ENCODE assay signal across 1 cellular context in genomic region chr10:43137971-43138756, GRCh38.
TF ChIP-seq lines count a peak whose summit lies in the region.

A gene with protein sequence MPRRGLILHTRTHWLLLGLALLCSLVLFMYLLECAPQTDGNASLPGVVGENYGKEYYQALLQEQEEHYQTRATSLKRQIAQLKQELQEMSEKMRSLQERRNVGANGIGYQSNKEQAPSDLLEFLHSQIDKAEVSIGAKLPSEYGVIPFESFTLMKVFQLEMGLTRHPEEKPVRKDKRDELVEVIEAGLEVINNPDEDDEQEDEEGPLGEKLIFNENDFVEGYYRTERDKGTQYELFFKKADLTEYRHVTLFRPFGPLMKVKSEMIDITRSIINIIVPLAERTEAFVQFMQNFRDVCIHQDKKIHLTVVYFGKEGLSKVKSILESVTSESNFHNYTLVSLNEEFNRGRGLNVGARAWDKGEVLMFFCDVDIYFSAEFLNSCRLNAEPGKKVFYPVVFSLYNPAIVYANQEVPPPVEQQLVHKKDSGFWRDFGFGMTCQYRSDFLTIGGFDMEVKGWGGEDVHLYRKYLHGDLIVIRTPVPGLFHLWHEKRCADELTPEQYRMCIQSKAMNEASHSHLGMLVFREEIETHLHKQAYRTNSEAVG (plus strand): TSS chr10:43138445. CDS start chr10:43155150, 16,705 bp downstream.

TF ChIP-seq in K562, 482 proteins besides CTCF, POLR2A, EP300 and RAD21 (continued from another document and continues in another):
- TF ChIP-seq PCBP2 (IDR thresholded peaks at IDR 0.05; ENCODE audit: low read depth, low read length, poor library complexity, severe bottlenecking): no peak
- TF ChIP-seq POLR3G (IDR thresholded peaks at IDR 0.05; ENCODE audit: extremely low read depth, insufficient read length, insufficient replicate concordance): no peak
- no peak for TF ChIP-seq NFYB (IDR thresholded peaks at IDR 0.05; ENCODE audit: extremely low read depth, insufficient read length)
- no peak for TF ChIP-seq NFRKB (IDR thresholded peaks at IDR 0.05; ENCODE audit: low read depth)
- TF ChIP-seq POLR2AphosphoS2 (IDR thresholded peaks at IDR 0.05; ENCODE audit: low read length): no peak
- TF ChIP-seq, protein P1, sequence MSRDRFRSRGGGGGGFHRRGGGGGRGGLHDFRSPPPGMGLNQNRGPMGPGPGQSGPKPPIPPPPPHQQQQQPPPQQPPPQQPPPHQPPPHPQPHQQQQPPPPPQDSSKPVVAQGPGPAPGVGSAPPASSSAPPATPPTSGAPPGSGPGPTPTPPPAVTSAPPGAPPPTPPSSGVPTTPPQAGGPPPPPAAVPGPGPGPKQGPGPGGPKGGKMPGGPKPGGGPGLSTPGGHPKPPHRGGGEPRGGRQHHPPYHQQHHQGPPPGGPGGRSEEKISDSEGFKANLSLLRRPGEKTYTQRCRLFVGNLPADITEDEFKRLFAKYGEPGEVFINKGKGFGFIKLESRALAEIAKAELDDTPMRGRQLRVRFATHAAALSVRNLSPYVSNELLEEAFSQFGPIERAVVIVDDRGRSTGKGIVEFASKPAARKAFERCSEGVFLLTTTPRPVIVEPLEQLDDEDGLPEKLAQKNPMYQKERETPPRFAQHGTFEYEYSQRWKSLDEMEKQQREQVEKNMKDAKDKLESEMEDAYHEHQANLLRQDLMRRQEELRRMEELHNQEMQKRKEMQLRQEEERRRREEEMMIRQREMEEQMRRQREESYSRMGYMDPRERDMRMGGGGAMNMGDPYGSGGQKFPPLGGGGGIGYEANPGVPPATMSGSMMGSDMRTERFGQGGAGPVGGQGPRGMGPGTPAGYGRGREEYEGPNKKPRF (IDR thresholded peaks at IDR 0.05; ENCODE audit: low read depth, low read length): no peak
- TF ChIP-seq NEUROD1 (IDR thresholded peaks at IDR 0.05; ENCODE audit: borderline replicate concordance, low read depth, low read length, partially characterized antibody): peak; percentile 10
- peak; percentile 65; the same call in 1 of the 2 replicates for TF ChIP-seq KLF1 (tag; IDR thresholded peaks at IDR 0.05)
- no peak for TF ChIP-seq ARID1B (IDR thresholded peaks at IDR 0.05)
- no peak for TF ChIP-seq ZNF696 (CRISPR knock-in tag; conservative IDR thresholded peaks at IDR 0.05)
- TF ChIP-seq ZFP36 (IDR thresholded peaks at IDR 0.05; ENCODE audit: low read depth, low read length, partially characterized antibody): no peak
- no peak for TF ChIP-seq ARHGAP35 (IDR thresholded peaks at IDR 0.05; ENCODE audit: partially characterized antibody)
- TF ChIP-seq PYGO2 (tag; IDR thresholded peaks at IDR 0.05): no peak
- no peak for TF ChIP-seq SRSF3 (IDR thresholded peaks at IDR 0.05; ENCODE audit: insufficient read depth, low read length)
- no peak for TF ChIP-seq MYNN (IDR thresholded peaks at IDR 0.05)
- no peak for TF ChIP-seq MYNN (CRISPR knock-in tag; IDR thresholded peaks at IDR 0.05)
- no peak for TF ChIP-seq ZZZ3 (IDR thresholded peaks at IDR 0.05)
- no peak for TF ChIP-seq IFI16 (CRISPR knock-in tag; IDR thresholded peaks at IDR 0.05)
- TF ChIP-seq MITF (IDR thresholded peaks at IDR 0.05): no peak
- no peak for TF ChIP-seq TSC22D4 (tag; IDR thresholded peaks at IDR 0.05)
- TF ChIP-seq, protein P2, sequence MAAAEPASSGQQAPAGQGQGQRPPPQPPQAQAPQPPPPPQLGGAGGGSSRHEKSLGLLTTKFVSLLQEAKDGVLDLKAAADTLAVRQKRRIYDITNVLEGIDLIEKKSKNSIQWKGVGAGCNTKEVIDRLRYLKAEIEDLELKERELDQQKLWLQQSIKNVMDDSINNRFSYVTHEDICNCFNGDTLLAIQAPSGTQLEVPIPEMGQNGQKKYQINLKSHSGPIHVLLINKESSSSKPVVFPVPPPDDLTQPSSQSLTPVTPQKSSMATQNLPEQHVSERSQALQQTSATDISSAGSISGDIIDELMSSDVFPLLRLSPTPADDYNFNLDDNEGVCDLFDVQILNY (CRISPR knock-in tag; IDR thresholded peaks at IDR 0.05): no peak
- no peak for TF ChIP-seq POLR3A (IDR thresholded peaks at IDR 0.05; ENCODE audit: borderline replicate concordance, extremely low read depth, insufficient read depth, insufficient read length)
- TF ChIP-seq ZBTB33 (CRISPR knock-in tag; IDR thresholded peaks at IDR 0.05): 0 out of 2 replicates have a peak, but pooled peaks have one; percentile 9
- no peak for TF ChIP-seq SAFB2 (IDR thresholded peaks at IDR 0.05; ENCODE audit: borderline replicate concordance, low read depth, low read length, severe bottlenecking)
- TF ChIP-seq ZNF239 (CRISPR knock-in tag; IDR thresholded peaks at IDR 0.05): no peak
- TF ChIP-seq, protein P3, sequence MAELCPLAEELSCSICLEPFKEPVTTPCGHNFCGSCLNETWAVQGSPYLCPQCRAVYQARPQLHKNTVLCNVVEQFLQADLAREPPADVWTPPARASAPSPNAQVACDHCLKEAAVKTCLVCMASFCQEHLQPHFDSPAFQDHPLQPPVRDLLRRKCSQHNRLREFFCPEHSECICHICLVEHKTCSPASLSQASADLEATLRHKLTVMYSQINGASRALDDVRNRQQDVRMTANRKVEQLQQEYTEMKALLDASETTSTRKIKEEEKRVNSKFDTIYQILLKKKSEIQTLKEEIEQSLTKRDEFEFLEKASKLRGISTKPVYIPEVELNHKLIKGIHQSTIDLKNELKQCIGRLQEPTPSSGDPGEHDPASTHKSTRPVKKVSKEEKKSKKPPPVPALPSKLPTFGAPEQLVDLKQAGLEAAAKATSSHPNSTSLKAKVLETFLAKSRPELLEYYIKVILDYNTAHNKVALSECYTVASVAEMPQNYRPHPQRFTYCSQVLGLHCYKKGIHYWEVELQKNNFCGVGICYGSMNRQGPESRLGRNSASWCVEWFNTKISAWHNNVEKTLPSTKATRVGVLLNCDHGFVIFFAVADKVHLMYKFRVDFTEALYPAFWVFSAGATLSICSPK (IDR thresholded peaks at IDR 0.05; ENCODE audit: borderline replicate concordance): no peak
- TF ChIP-seq SNRNP70 (optimal IDR thresholded peaks at IDR 0.05; ENCODE audit: low read depth, low read length): no peak
- TF ChIP-seq PML (IDR thresholded peaks at IDR 0.05; ENCODE audit: low read length): no peak
- no peak for TF ChIP-seq ZNF449 (CRISPR knock-in tag; IDR thresholded peaks at IDR 0.05)
- TF ChIP-seq KDM1A (IDR thresholded peaks at IDR 0.05): 0 out of 4 replicates have a peak, but pooled peaks of 1 of the 2 experiments have one; percentile 16
- no peak for TF ChIP-seq HMGXB4 (CRISPR knock-in tag; IDR thresholded peaks at IDR 0.05)
- TF ChIP-seq BRD4 (IDR thresholded peaks at IDR 0.05): no peak
- no peak for TF ChIP-seq SPI1 (IDR thresholded peaks at IDR 0.05; ENCODE audit: borderline replicate concordance, low read depth, low read length)
- no peak for TF ChIP-seq PHF21A (IDR thresholded peaks at IDR 0.05; ENCODE audit: borderline replicate concordance, low read depth)
- TF ChIP-seq, protein P4, sequence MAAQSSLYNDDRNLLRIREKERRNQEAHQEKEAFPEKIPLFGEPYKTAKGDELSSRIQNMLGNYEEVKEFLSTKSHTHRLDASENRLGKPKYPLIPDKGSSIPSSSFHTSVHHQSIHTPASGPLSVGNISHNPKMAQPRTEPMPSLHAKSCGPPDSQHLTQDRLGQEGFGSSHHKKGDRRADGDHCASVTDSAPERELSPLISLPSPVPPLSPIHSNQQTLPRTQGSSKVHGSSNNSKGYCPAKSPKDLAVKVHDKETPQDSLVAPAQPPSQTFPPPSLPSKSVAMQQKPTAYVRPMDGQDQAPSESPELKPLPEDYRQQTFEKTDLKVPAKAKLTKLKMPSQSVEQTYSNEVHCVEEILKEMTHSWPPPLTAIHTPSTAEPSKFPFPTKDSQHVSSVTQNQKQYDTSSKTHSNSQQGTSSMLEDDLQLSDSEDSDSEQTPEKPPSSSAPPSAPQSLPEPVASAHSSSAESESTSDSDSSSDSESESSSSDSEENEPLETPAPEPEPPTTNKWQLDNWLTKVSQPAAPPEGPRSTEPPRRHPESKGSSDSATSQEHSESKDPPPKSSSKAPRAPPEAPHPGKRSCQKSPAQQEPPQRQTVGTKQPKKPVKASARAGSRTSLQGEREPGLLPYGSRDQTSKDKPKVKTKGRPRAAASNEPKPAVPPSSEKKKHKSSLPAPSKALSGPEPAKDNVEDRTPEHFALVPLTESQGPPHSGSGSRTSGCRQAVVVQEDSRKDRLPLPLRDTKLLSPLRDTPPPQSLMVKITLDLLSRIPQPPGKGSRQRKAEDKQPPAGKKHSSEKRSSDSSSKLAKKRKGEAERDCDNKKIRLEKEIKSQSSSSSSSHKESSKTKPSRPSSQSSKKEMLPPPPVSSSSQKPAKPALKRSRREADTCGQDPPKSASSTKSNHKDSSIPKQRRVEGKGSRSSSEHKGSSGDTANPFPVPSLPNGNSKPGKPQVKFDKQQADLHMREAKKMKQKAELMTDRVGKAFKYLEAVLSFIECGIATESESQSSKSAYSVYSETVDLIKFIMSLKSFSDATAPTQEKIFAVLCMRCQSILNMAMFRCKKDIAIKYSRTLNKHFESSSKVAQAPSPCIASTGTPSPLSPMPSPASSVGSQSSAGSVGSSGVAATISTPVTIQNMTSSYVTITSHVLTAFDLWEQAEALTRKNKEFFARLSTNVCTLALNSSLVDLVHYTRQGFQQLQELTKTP (IDR thresholded peaks at IDR 0.05; ENCODE audit: low read depth in 1 of 2, partially characterized antibody in 2 of 2): no peak
- TF ChIP-seq CBFB (CRISPR knock-in tag; IDR thresholded peaks at IDR 0.05): no peak
- TF ChIP-seq, protein P5, sequence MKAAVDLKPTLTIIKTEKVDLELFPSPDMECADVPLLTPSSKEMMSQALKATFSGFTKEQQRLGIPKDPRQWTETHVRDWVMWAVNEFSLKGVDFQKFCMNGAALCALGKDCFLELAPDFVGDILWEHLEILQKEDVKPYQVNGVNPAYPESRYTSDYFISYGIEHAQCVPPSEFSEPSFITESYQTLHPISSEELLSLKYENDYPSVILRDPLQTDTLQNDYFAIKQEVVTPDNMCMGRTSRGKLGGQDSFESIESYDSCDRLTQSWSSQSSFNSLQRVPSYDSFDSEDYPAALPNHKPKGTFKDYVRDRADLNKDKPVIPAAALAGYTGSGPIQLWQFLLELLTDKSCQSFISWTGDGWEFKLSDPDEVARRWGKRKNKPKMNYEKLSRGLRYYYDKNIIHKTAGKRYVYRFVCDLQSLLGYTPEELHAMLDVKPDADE (conservative IDR thresholded peaks at IDR 0.05; ENCODE audit: control insufficient read depth, low read depth, low read length): peak; percentile 78
- no peak for TF ChIP-seq KDM4B (IDR thresholded peaks at IDR 0.05; ENCODE audit: borderline replicate concordance in 2 of 2, low read depth in 1 of 2)
- no peak for TF ChIP-seq SMAD2 (IDR thresholded peaks at IDR 0.05; ENCODE audit: low read depth, low read length)
- no peak for TF ChIP-seq MAFG (tag; conservative IDR thresholded peaks at IDR 0.05)
- no peak for TF ChIP-seq MEF2D (tag; conservative IDR thresholded peaks at IDR 0.05; ENCODE audit: low read depth)
- no peak for TF ChIP-seq HDAC2 (IDR thresholded peaks at IDR 0.05)
- TF ChIP-seq LCOR (CRISPR knock-in tag; IDR thresholded peaks at IDR 0.05): no peak
- TF ChIP-seq GABPA (tag; conservative IDR thresholded peaks at IDR 0.05; ENCODE audit: low read depth): peak; percentile 95
